Comparison of ENCODE assay signal across 1 cellular context in the genomic region with DNA sequence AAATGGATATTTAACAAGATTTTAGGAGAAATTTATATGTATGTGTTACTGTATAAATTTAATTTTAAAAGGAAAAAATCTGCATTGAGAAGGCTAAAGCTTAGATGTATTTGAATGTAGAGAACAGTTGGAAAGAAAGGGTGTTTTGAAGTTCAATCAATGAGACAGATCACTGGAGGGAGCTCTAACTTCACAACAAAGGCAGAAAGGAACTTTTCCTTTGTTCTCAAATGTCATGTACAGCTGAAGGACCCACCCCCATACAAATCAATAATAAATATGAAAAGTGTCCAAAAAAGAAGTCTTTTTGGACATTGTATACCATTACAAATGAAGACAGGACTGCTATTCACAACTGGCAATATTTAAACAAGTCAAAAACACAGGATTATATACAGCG.
TF ChIP-seq lines count a peak whose summit lies in the region.

No MANE protein-coding gene starts in this region.

TF ChIP-seq in WTC11, 78 proteins besides CTCF, POLR2A, EP300 and RAD21 (continued from another document):
- TF ChIP-seq, protein P1, sequence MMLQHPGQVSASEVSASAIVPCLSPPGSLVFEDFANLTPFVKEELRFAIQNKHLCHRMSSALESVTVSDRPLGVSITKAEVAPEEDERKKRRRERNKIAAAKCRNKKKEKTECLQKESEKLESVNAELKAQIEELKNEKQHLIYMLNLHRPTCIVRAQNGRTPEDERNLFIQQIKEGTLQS (CRISPR knock-in tag; conservative IDR thresholded peaks at IDR 0.05): no peak
